25 cellular contexts compared by ENCODE assay signal in the genomic region with DNA sequence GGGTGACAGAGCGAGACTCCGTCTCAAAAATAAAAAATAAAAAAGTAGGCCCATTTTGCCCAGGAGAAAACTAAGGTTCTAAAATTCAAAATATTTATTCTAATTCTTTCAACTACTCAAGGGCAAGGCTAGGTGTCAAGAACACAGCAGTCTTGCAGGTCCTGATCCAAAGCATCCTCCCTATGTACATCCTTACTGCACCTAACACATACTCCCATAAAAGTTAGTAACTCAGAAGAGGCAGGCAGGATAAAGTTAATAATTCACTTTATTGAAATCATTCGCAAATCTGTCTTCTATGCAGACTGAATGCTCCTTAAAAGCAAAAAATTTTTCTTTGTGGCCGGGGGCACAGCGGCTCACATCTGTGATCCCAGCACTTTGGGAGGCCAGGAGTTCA.
"Had no signal": no experiment of that assay in that cellular context is flagged by ENCODE, and none has a peak within 500 bp of the region (broad histone marks: within the 10 kb centered on the region; RNA-seq: fewer than 3 reads in every experiment).

No MANE protein-coding gene starts in this region.

- FAIRE-seq: endometrium, frontal cortex, keratinocyte, pancreas had no signal

- H3K36me3 Mint-ChIP-seq: natural killer cell treated with Interleukin-12 subunit alpha and Interleukin-12 subunit beta and Interleukin-15 and Interleukin-18, amount 100 ng/mL, for 72 hours had no signal

- H3K27me3 ChIP-seq: esophagus squamous epithelium, neutrophil, pancreas, right lobe of liver, tibial nerve, vagina had no signal

- H3K27ac ChIP-seq: neutrophil, pancreas, right lobe of liver, thoracic aorta, vagina had no signal

- ATAC-seq: effector memory CD8-positive, alpha-beta T cell; left lobe of liver; natural killer cell treated with Interleukin-12 subunit alpha and Interleukin-12 subunit beta and Interleukin-15 and Interleukin-18, amount 100 ng/mL, for 72 hours; pancreas; stimulated activated memory B cell treated with anti-CD40 and anti-IgM and Interleukin-4, amounts not matched to agents 10 μg/mL and 1 μg/mL and 100 μg/mL, for 72 hours; stimulated activated naive CD8-positive, alpha-beta T cell treated with anti-CD3 and anti-CD28 coated beads, Interleukin-15, Interleukin-2, amounts not matched to agents 100 U/mL and 50 U/mL, for 24 hours had no signal

- H3K9me3 Mint-ChIP-seq: effector memory CD8-positive, alpha-beta T cell; immature natural killer cell; memory B cell; naive B cell; natural killer cell treated with Interleukin-12 subunit alpha and Interleukin-12 subunit beta and Interleukin-15 and Interleukin-18, amount 100 ng/mL, for 72 hours; neural crest cell; stimulated activated memory B cell treated with anti-CD40 and anti-IgM and Interleukin-4, amounts not matched to agents 10 μg/mL and 1 μg/mL and 100 μg/mL, for 72 hours had no signal

- H3K27ac Mint-ChIP-seq: memory B cell; natural killer cell treated with Interleukin-12 subunit alpha and Interleukin-12 subunit beta and Interleukin-15 and Interleukin-18, amount 100 ng/mL, for 72 hours; stimulated activated memory B cell treated with anti-CD40 and anti-IgM and Interleukin-4, amounts not matched to agents 10 μg/mL and 1 μg/mL and 100 μg/mL, for 72 hours had no signal

- H3K4me3 ChIP-seq: coronary artery, esophagus squamous epithelium, lung, pancreas, right lobe of liver, thoracic aorta, tibial nerve, vagina had no signal

- H3K4me1 Mint-ChIP-seq: neural crest cell had no signal

- DNase-seq: effector memory CD8-positive, alpha-beta T cell; erythroblast; esophagus squamous epithelium; hypothalamus; immature natural killer cell; naive B cell; pancreas; right lobe of liver; stimulated activated CD4-positive, alpha-beta T cell treated with anti-CD3 and anti-CD28 coated beads, Interleukin-2, amount 100 ng/mL, for 24 hours; stimulated activated CD4-positive, alpha-beta T cell treated with anti-CD3 and anti-CD28 coated beads, Interleukin-4, amount 100 ng/mL, for 24 hours; stimulated activated naive CD8-positive, alpha-beta T cell treated with anti-CD3 and anti-CD28 coated beads, Interleukin-15, Interleukin-2, amounts not matched to agents 100 U/mL and 50 U/mL, for 24 hours had no signal

- H3K4me3 Mint-ChIP-seq: memory B cell; natural killer cell treated with Interleukin-12 subunit alpha and Interleukin-12 subunit beta and Interleukin-15 and Interleukin-18, amount 100 ng/mL, for 72 hours; neural crest cell; stimulated activated memory B cell treated with anti-CD40 and anti-IgM and Interleukin-4, amounts not matched to agents 10 μg/mL and 1 μg/mL and 100 μg/mL, for 72 hours had no signal

- H3K27me3 Mint-ChIP-seq: effector memory CD8-positive, alpha-beta T cell; memory B cell; naive B cell; natural killer cell treated with Interleukin-12 subunit alpha and Interleukin-12 subunit beta and Interleukin-15 and Interleukin-18, amount 100 ng/mL, for 72 hours; stimulated activated memory B cell treated with anti-CD40 and anti-IgM and Interleukin-4, amounts not matched to agents 10 μg/mL and 1 μg/mL and 100 μg/mL, for 72 hours had no signal

- H3K9me3 ChIP-seq: esophagus squamous epithelium, neutrophil, pancreas, right lobe of liver, thoracic aorta, tibial nerve, vagina had no signal
